In genomic region chr19:9793051-9793591, GRCh38 we compare ENCODE assay signal across 8 cellular contexts. TPM values are rescaled to one million over a fixed set of nuclear protein-coding genes. Genes with fewer than 3 reads are reported as not detected.
DNase-seq lines count a peak whose midpoint lies in the region; ATAC-seq and TF ChIP-seq lines count a peak whose summit lies in the region.

No MANE protein-coding gene starts in this region.

- peak overlapping the region; percentile 42; the same call in 1 of the 2 replicates for H3K27ac ChIP-seq in HUES6 (ENCODE audit: low read depth, low read length)

- no peaks in the 10 kb centered on the region for H3K36me3 Mint-ChIP-seq in CD14-positive monocyte

- H3K36me3 ChIP-seq in HUES6 (ENCODE audit: control insufficient read depth, insufficient read depth, low read length): no peaks in the 10 kb centered on the region
- no peaks in the 10 kb centered on the region for H3K36me3 ChIP-seq in endocrine pancreas (ENCODE audit: control insufficient read depth, insufficient read depth, low read length)

- H3K27me3 ChIP-seq in HUES6 (ENCODE audit: control insufficient read depth, insufficient read depth, low read length) (no peaks in the 10 kb centered on the region), endocrine pancreas (ENCODE audit: control insufficient read depth, insufficient read depth, low read length) (no peaks in the 10 kb centered on the region), mononuclear cell (ENCODE audit: insufficient read depth, low read length) (no peaks in the 10 kb centered on the region)

- peaks cover 0 to 2% (median 0%) of the 10 kb centered on the region in 7 donors for H3K9me3 Mint-ChIP-seq in CD14-positive monocyte

- H3K27ac Mint-ChIP-seq in CD14-positive monocyte: peak overlapping the region; percentile 52 to 100 (median 96)

- peaks cover 27% of the 10 kb centered on the region for H3K4me1 Mint-ChIP-seq in CD14-positive monocyte

- no peak for TF ChIP-seq CTCF in CD14-positive monocyte (IDR thresholded peaks at IDR 0.05)

- no peak for ATAC-seq in GM19467 (IDR thresholded peaks at IDR 0.05; ENCODE audit: unreplicated experiment)
- ATAC-seq in HG02884 (IDR thresholded peaks at IDR 0.05; ENCODE audit: unreplicated experiment): no peak

- H3K9ac ChIP-seq in HUES6 (ENCODE audit: low read length) (peak overlapping the region; percentile 73), endocrine pancreas (ENCODE audit: control insufficient read depth, insufficient read depth, low read length) (peak overlapping the region; percentile 2)

- H3K4me1 ChIP-seq in HUES6 (ENCODE audit: control insufficient read depth, insufficient read depth, low read length): peaks cover 18% of the 10 kb centered on the region
- H3K4me1 ChIP-seq in endocrine pancreas (ENCODE audit: control insufficient read depth, insufficient read depth, low read length): no peaks in the 10 kb centered on the region
- H3K4me1 ChIP-seq in mononuclear cell (ENCODE audit: insufficient read depth, low read length): peaks cover 20% of the 10 kb centered on the region

- peak overlapping the region; percentile 66 for H3K4me3 ChIP-seq in HUES6 (ENCODE audit: low read depth, low read length)
- no peak overlapping the region for H3K4me3 ChIP-seq in endocrine pancreas (ENCODE audit: control insufficient read depth, insufficient read depth, low read length)
- peak overlapping the region; percentile 58 for H3K4me3 ChIP-seq in mononuclear cell (ENCODE audit: low read length)

- intact Hi-C loops in CD14-positive monocyte (cut with micrococcal nuclease): loop anchor here (5.0 to 10.0 kb wide), 6 partner anchors 478 to 958 kb away; partner anchors contain the start of genes MBD3L1 (in 1 of the 2), ZNF317 (in 1 of the 2) and ZNF558 (in 1 of the 2)

- DNase-seq in CD14-positive monocyte (ENCODE audit: low spot score): peak; percentile 53
- DNase-seq in activated CD4-positive, alpha-beta T cell treated with anti-CD3 and anti-CD28 coated beads, Interleukin-2, amount 50 U/mL, for 4 hours: peak; percentile 60 to 64
- DNase-seq in stimulated activated CD8-positive, alpha-beta memory T cell treated with anti-CD3 and anti-CD28 coated beads, Interleukin-4, amount 100 ng/mL, for 1 hour (ENCODE audit: low read depth in 2 of 2, low spot score in 1 of 2): peak; percentile 41 to 44

- peak overlapping the region; percentile 88 to 91 for H3K4me3 Mint-ChIP-seq in CD14-positive monocyte

- H3K9me3 ChIP-seq in HUES6 (ENCODE audit: control insufficient read depth, insufficient read depth, low read depth, low read length) (no peaks in the 10 kb centered on the region), endocrine pancreas (ENCODE audit: control insufficient read depth, low read length) (no peaks in the 10 kb centered on the region), mononuclear cell (ENCODE audit: low read depth, low read length) (no peaks in the 10 kb centered on the region)

- H3K27me3 Mint-ChIP-seq in CD14-positive monocyte (ENCODE audit: low read depth in 3 of 3): peaks cover 0 to 2% (median 0%) of the 10 kb centered on the region in 3 donors

RNA-seq across cellular contexts. Expression of gene ZNF846, which starts 24.6 kb away (rescaled TPM):
- polyA plus RNA-seq in CD14-positive monocyte: 1 to 10 TPM; 2.5 to 6.5 TPM
- 4.8 TPM for total RNA-seq in mononuclear cell

RNA-seq across cellular contexts. Expression of gene FBXL12, which starts 25.8 kb away (rescaled TPM):
- polyA plus RNA-seq in CD14-positive monocyte: 1 to 10 TPM; 6.6 to 8.1 TPM
- 17.1 TPM for total RNA-seq in mononuclear cell

RNA-seq across cellular contexts. Expression of gene UBL5, which starts 34.6 kb away (rescaled TPM):
- 100 to 1,000 TPM; 728 to 783 TPM for polyA plus RNA-seq in CD14-positive monocyte
- total RNA-seq in mononuclear cell: 75.8 TPM

RNA-seq across cellular contexts. Expression of gene PIN1, which starts 42.0 kb away (rescaled TPM):
- 10 to 100 TPM; 68.3 to 79.8 TPM for polyA plus RNA-seq in CD14-positive monocyte
- total RNA-seq in mononuclear cell: 44.7 TPM
